11 cellular contexts compared by ENCODE assay signal in the genomic region with DNA sequence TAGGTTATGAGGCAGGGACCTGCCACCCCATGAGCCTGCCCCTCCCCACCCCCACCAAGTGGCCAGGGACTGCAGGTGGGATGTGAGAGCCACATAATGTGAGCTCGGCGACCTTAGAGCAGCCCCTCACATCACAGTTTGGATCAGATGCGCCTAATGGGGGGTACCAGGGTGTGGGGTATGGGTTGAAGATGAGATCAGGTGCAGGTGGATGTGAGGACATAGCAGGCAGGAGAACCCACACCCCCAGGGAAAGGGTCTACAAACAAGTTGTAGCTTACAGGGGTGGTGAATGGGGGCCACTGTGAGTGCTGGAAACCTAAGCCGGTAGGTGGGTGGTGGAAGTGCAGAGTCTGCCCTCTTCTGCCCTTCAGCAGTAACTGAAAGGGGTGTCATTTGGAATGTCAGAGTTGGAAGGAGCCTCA.
DNase-seq lines count a peak whose midpoint lies in the region; ATAC-seq and TF ChIP-seq lines count a peak whose summit lies in the region.
"Had no signal": no experiment of that assay in that cellular context is flagged by ENCODE, and none has a peak within 500 bp of the region (broad histone marks: within the 10 kb centered on the region; RNA-seq: fewer than 3 reads in every experiment).

No MANE protein-coding gene starts in this region.

- no peak overlapping the region for H4K91ac ChIP-seq in mesenchymal stem cell (ENCODE audit: low read length)

- peak; percentile 54 for DNase-seq in BE2C
- DNase-seq in HT1080 (ENCODE audit: low read depth), result peak; percentile 15
- no peak for DNase-seq in mesenchymal stem cell
- no peak for DNase-seq in NCI-H774 (lab: John Stamatoyannopoulos, UW)
- no peak for DNase-seq in NCI-H2196 treated with DMSO at 0.1 percent for 48 hours (lab: John Stamatoyannopoulos, UW; ENCODE audit: unreplicated experiment)
- DNase-seq: GDM1, MM.1S, T-cell had no signal

- H3K4ac ChIP-seq in mesenchymal stem cell (ENCODE audit: low read depth in 1 of 2, low read length in 2 of 2), result no peak overlapping the region

- H3K14ac ChIP-seq in mesenchymal stem cell (ENCODE audit: low read length in 2 of 2), result no peak overlapping the region

- H3K4me1 ChIP-seq in BE2C (no peaks in the 10 kb centered on the region), mesenchymal stem cell (ENCODE audit: control insufficient read depth, insufficient read depth, low read depth, low read length) (peaks cover 9% of the 10 kb centered on the region)

- no peaks in the 10 kb centered on the region for H3K36me3 ChIP-seq in BE2C
- peaks cover 7 to 19% of the 10 kb centered on the region in 2 experiments for H3K36me3 ChIP-seq in mesenchymal stem cell (ENCODE audit: control insufficient read depth in 1 of 2, insufficient read depth in 2 of 2, low read depth in 1 of 2, low read length in 2 of 2)

- H2BK5ac ChIP-seq in mesenchymal stem cell (ENCODE audit: low read depth, low read length, poor library complexity, severe bottlenecking), result no peak overlapping the region

- ATAC-seq in HG03432 (IDR thresholded peaks at IDR 0.05; ENCODE audit: unreplicated experiment) (no peak), HG02610 (IDR thresholded peaks at IDR 0.05; ENCODE audit: unreplicated experiment) (no peak)
- ATAC-seq: T-cell had no signal

- H3K27ac ChIP-seq in mesenchymal stem cell (ENCODE audit: low read length, poor library complexity, severe bottlenecking), result no peak overlapping the region

- peak overlapping the region; percentile 10 for H2AK5ac ChIP-seq in mesenchymal stem cell (ENCODE audit: low read length, severe bottlenecking)

- peaks cover 21% of the 10 kb centered on the region for H3K79me1 ChIP-seq in mesenchymal stem cell (replicated peaks; ENCODE audit: low read length, poor library complexity, severe bottlenecking)

- H3K4me3 ChIP-seq in BE2C (ENCODE audit: low read depth, low read length) (no peak overlapping the region), WI38 (ENCODE audit: low read depth, low read length) (no peak overlapping the region), mesenchymal stem cell (ENCODE audit: insufficient read depth in 1 of 2, low read depth in 1 of 2, low read length in 2 of 2) (no peak overlapping the region)

- TF ChIP-seq CTCF in BE2C (IDR thresholded peaks at IDR 0.05; ENCODE audit: low read depth, low read length) (peak; percentile 63), WI38 (IDR thresholded peaks at IDR 0.05; ENCODE audit: low read depth, low read length) (peak; percentile 11; the same call in 1 of the 2 replicates)

- no peak overlapping the region for H2AFZ ChIP-seq in mesenchymal stem cell (ENCODE audit: low read depth, low read length)

- H3K4me2 ChIP-seq in mesenchymal stem cell (ENCODE audit: low read length, poor library complexity, severe bottlenecking), result no peak overlapping the region

- H2BK15ac ChIP-seq in mesenchymal stem cell (ENCODE audit: low read depth, poor library complexity, severe bottlenecking), result no peak overlapping the region

- no peaks in the 10 kb centered on the region for H3K9me3 ChIP-seq in BE2C
- no peaks in the 10 kb centered on the region for H3K9me3 ChIP-seq in mesenchymal stem cell (ENCODE audit: control insufficient read depth, low read length)

- no peak overlapping the region for H2BK12ac ChIP-seq in mesenchymal stem cell (ENCODE audit: low read length in 2 of 2)

- H2BK120ac ChIP-seq in mesenchymal stem cell (ENCODE audit: low read depth, low read length), result no peak overlapping the region

- H3K27me3 ChIP-seq in BE2C (no peaks in the 10 kb centered on the region), mesenchymal stem cell (ENCODE audit: control insufficient read depth in 1 of 2, insufficient read depth in 1 of 2, low read length in 2 of 2) (no peaks in the 10 kb centered on the region)

- 62% methylated on average over 4 of the region's 4 CpGs for WGBS in mesenchymal stem cell

- H4K8ac ChIP-seq in mesenchymal stem cell (ENCODE audit: low read length), result no peak overlapping the region

- no peak overlapping the region for H3K9ac ChIP-seq in mesenchymal stem cell (ENCODE audit: low read length)

- H3K18ac ChIP-seq in mesenchymal stem cell (ENCODE audit: low read depth in 1 of 2, low read length in 2 of 2), result no peak overlapping the region

- H3K23ac ChIP-seq in mesenchymal stem cell (ENCODE audit: low read length in 2 of 2), result no peak overlapping the region

Comparison
In these comparisons a context has a peak if more than half of its experiments do, and no peak if none do; other contexts are left out.
1. DNase-seq: peak in BE2C (single experiment) and HT1080 (single experiment); none in mesenchymal stem cell (single experiment), NCI-H774 (single experiment) and NCI-H2196 treated with DMSO at 0.1 percent for 48 hours (single experiment).